In genomic region chr1:179169616-179170467, GRCh38 we compare ENCODE assay signal across 9 cellular contexts. TPM values are rescaled to one million over a fixed set of nuclear protein-coding genes. Genes with fewer than 3 reads are reported as not detected.
A peak's percentile ranks its signal among the peaks of the same experiment; 100 is the strongest.
DNase-seq lines count a peak whose midpoint lies in the region; ATAC-seq, FAIRE-seq and TF ChIP-seq lines count a peak whose summit lies in the region.
"Had no signal": no experiment of that assay in that cellular context is flagged by ENCODE, and none has a peak within 500 bp of the region (broad histone marks: within the 10 kb centered on the region; RNA-seq: fewer than 3 reads in every experiment).

No MANE protein-coding gene starts in this region.

- H2AFZ ChIP-seq in H1 (ENCODE audit: low read length): no peak overlapping the region

- no peak for FAIRE-seq in H1 (lab: Jason Lieb, UNC)

- H3K4me3 ChIP-seq in H1 (ENCODE audit: extremely low read depth in 1 of 4, insufficient read depth in 2 of 4, low read depth in 3 of 4, low read length in 4 of 4) (no peak overlapping the region), BE2C (ENCODE audit: low read depth, low read length) (no peak overlapping the region)

- no peak overlapping the region for H4K91ac ChIP-seq in H1 (replicated peaks; ENCODE audit: insufficient read length, low read length)

- H2BK12ac ChIP-seq in H1 (ENCODE audit: low read depth, low read length): 0 out of 2 replicates have a peak overlapping the region, but pooled peaks have one; percentile 50

- POLR2A ChIA-PET in H1 (lab: Charles Lee; ENCODE audit: partially characterized antibody): interaction anchor here (0.6 kb wide), 1 partner anchor 37 kb away, joined by 4 read pairs; no protein-coding TSS in a partner anchor

- no peak overlapping the region for H3K4ac ChIP-seq in H1 (replicated peaks; ENCODE audit: insufficient read length, low read depth, low read length)

- H3K27ac ChIP-seq in H1 (ENCODE audit: low read depth, low read length): no peak overlapping the region

- peak overlapping the region; percentile 82; the same call in 1 of the 2 replicates for H2AK5ac ChIP-seq in H1 (ENCODE audit: low read depth, low read length)

- no peak overlapping the region for H3K14ac ChIP-seq in H1 (ENCODE audit: insufficient read length)

- H4K20me1 ChIP-seq in H1 (replicated peaks in 1 of 2; ENCODE audit: control insufficient read depth in 1 of 2, insufficient read depth in 2 of 2, low read length in 2 of 2): no peaks in the 10 kb centered on the region

- CTCF ChIA-PET in H1 (lab: Charles Lee; ENCODE audit: partially characterized antibody): interaction anchor here (0.7 to 1.2 kb wide), 2 partner anchors 11 to 278 kb away, joined by 3 to 4 read pairs; no protein-coding TSS in a partner anchor

- peaks cover 0 to 30% of the 10 kb centered on the region in 2 experiments; a peak in 2 of 4 replicates for H3K79me2 ChIP-seq in H1 (ENCODE audit: control insufficient read depth in 1 of 2, insufficient read depth in 2 of 2, low read length in 2 of 2)

- 86% methylated on average over 3 of the region's 3 CpGs; no CpG with 5 or more reads in 1 of the 2 experiments for WGBS in H1 (ENCODE audit: extremely low coverage in 1 of 2, insufficient coverage in 1 of 2, insufficient read length in 1 of 2, insufficient replicate concordance in 2 of 2, low coverage in 1 of 2, low lambda C conversion rate in 2 of 2, missing lambda C conversion rate in 1 of 2), 2 experiments

- ATAC-seq in GM18858 (IDR thresholded peaks at IDR 0.05; ENCODE audit: unreplicated experiment): no peak
- no peak for ATAC-seq in HG02884 (IDR thresholded peaks at IDR 0.05; ENCODE audit: unreplicated experiment)

- H4K5ac ChIP-seq in H1 (ENCODE audit: insufficient read length, low read depth, low read length): no peak overlapping the region

- H3K4me2 ChIP-seq in H1 (ENCODE audit: insufficient read depth in 1 of 2, low read depth in 2 of 2, low read length in 2 of 2): no peak overlapping the region

- TF ChIP-seq EP300 in H1 (IDR thresholded peaks at IDR 0.05; ENCODE audit: borderline replicate concordance in 1 of 2, low read depth in 2 of 2, low read length in 2 of 2): no peak

- no peak for TF ChIP-seq RAD21 in H1 (IDR thresholded peaks at IDR 0.05 in 1 of 2, conservative IDR thresholded peaks at IDR 0.05 in 1 of 2; ENCODE audit: low read depth in 2 of 2, low read length in 2 of 2)

- no peak for TF ChIP-seq POLR2A in H1 (IDR thresholded peaks at IDR 0.05; ENCODE audit: control extremely low read depth in 1 of 2, low read depth in 2 of 2, low read length in 2 of 2)

- H3K9ac ChIP-seq in H1 (replicated peaks in 1 of 4; ENCODE audit: extremely low read depth in 1 of 4, low read depth in 3 of 4, low read length in 3 of 4): no peak overlapping the region

- DNase-seq in GM03348 (ENCODE audit: low spot score) (peak; percentile 56), NCI-H524 treated with DMSO at 0.1 percent for 48 hours (lab: John Stamatoyannopoulos, UW) (peak; percentile 44), H1 (ENCODE audit: low read depth in 1 of 2, low spot score in 2 of 2) (no peak), renal cortical epithelial cell (ENCODE audit: low read depth) (peak; percentile 48), BE2C (no peak)
- no peak for DNase-seq in activated effector memory CD4-positive, alpha-beta T cell treated with Interleukin-2 at 50 U/mL for 16 hours
- DNase-seq: cerebellar nuclear complex had no signal

- H3K36me3 ChIP-seq in H1 (ENCODE audit: control insufficient read depth in 2 of 4, insufficient read depth in 4 of 4, low read length in 3 of 4): no peaks in the 10 kb centered on the region
- no peaks in the 10 kb centered on the region for H3K36me3 ChIP-seq in BE2C

- H3K9me3 ChIP-seq in H1 (ENCODE audit: insufficient read depth in 2 of 2, low read depth in 1 of 2, low read length in 1 of 2) (no peaks in the 10 kb centered on the region), BE2C (no peaks in the 10 kb centered on the region)

- H3K23ac ChIP-seq in H1 (ENCODE audit: insufficient read length): no peak overlapping the region

- H3K23me2 ChIP-seq in H1 (ENCODE audit: low read depth, low read length): no peaks in the 10 kb centered on the region

- peak overlapping the region; percentile 71; the same call in 1 of the 2 replicates for H2BK5ac ChIP-seq in H1 (ENCODE audit: low read depth, low read length)

- no peak overlapping the region for H3K18ac ChIP-seq in H1 (ENCODE audit: extremely low read depth, low read length)

- no peak for TF ChIP-seq CTCF in H1 (IDR thresholded peaks at IDR 0.05; ENCODE audit: control extremely low read depth in 1 of 3, insufficient read depth in 1 of 3, low read depth in 1 of 3, low read length in 3 of 3)
- no peak for TF ChIP-seq CTCF in BE2C (IDR thresholded peaks at IDR 0.05; ENCODE audit: low read depth, low read length)

- no peaks in the 10 kb centered on the region for H3K27me3 ChIP-seq in H1 (replicated peaks in 1 of 4; ENCODE audit: control insufficient read depth in 3 of 4, extremely low read depth in 1 of 4, insufficient read depth in 3 of 4, low read length in 3 of 4)
- no peaks in the 10 kb centered on the region for H3K27me3 ChIP-seq in BE2C

- no peak overlapping the region for H3K56ac ChIP-seq in H1 (replicated peaks; ENCODE audit: insufficient read length, low read depth, low read length)

- H4K8ac ChIP-seq in H1 (ENCODE audit: extremely low read depth, insufficient read depth, low read length): no peak overlapping the region

- H2BK20ac ChIP-seq in H1 (ENCODE audit: low read length): no peak overlapping the region

- H2BK120ac ChIP-seq in H1 (replicated peaks; ENCODE audit: low read depth, low read length): no peak overlapping the region

- H3K4me1 ChIP-seq in H1 (replicated peaks in 1 of 4; ENCODE audit: control insufficient read depth in 3 of 4, insufficient read depth in 4 of 4, low read length in 3 of 4): peaks cover 0 to 2% (median 0%) of the 10 kb centered on the region in 4 experiments; a peak in 1 of 7 replicates
- H3K4me1 ChIP-seq in BE2C: peaks cover 4% of the 10 kb centered on the region

- H2BK15ac ChIP-seq in H1 (ENCODE audit: low read length): no peak overlapping the region

- peaks cover 4% of the 10 kb centered on the region; the same call in 1 of the 2 replicates for H3K79me1 ChIP-seq in H1 (ENCODE audit: low read depth, low read length)

TF ChIP-seq in H1, 55 proteins besides CTCF, POLR2A, EP300 and RAD21:
- TF ChIP-seq ASH2L (IDR thresholded peaks at IDR 0.05; ENCODE audit: low read length) (no peak), NANOG (IDR thresholded peaks at IDR 0.05; ENCODE audit: insufficient read depth, low read depth, low read length, poor library complexity, severe bottlenecking) (no peak), KDM4A (IDR thresholded peaks at IDR 0.05; ENCODE audit: low read depth, low read length, severe bottlenecking) (no peak), RXRA (IDR thresholded peaks at IDR 0.05; ENCODE audit: insufficient read depth, low read depth, low read length) (no peak), BCL11A (IDR thresholded peaks at IDR 0.05; ENCODE audit: low read depth in 2 of 2, low read length in 2 of 2) (no peak), CBX8 (IDR thresholded peaks at IDR 0.05; ENCODE audit: borderline replicate concordance, low read depth, low read length) (no peak), BACH1 (IDR thresholded peaks at IDR 0.05; ENCODE audit: low read length) (no peak), NRF1 (IDR thresholded peaks at IDR 0.05; ENCODE audit: low read depth, low read length) (no peak), TCF12 (IDR thresholded peaks at IDR 0.05; ENCODE audit: low read depth, low read length) (no peak), EZH2 (IDR thresholded peaks at IDR 0.05; ENCODE audit: low read depth, low read length, severe bottlenecking) (no peak), SP4 (IDR thresholded peaks at IDR 0.05; ENCODE audit: low read length) (no peak)

RNA-seq across cellular contexts. Expression of gene ABL2, which starts 59.6 kb away (rescaled TPM):
- 17.8 and 19.1 TPM in 2 replicates for total RNA-seq in H1 (2021; fragmentation: NEBNext Ultra II Directional; extraction: Animal tissue kit (Norgen Biotek cat#: 25700))
- 4.0 and 4.5 TPM in 2 replicates for polyA plus RNA-seq in H1 (2011; rRNA removed)
- 5.2 TPM for polyA plus RNA-seq in H1 (2011; cell fraction: cytosol; rRNA removed)
- polyA plus RNA-seq in H1 (2011; cell fraction: nucleus; rRNA removed): 7.6 TPM
- 5.5 to 6.4 TPM (median 6.0 TPM) in 4 replicates for polyA plus RNA-seq in H1 (2012, experiment 1 of 2)
- polyA plus RNA-seq in H1 (2012, experiment 2 of 2): 0.45 TPM
- 5.2 TPM for polyA plus RNA-seq in H1 (2013, experiment 1 of 2)
- 4.9 TPM for polyA plus RNA-seq in H1 (2013, experiment 2 of 2)
- 29.2 and 36.5 TPM in 2 replicates for polyA minus RNA-seq in H1 (2011; rRNA and poly(A)+ RNA removed)
- 15.9 TPM for polyA minus RNA-seq in H1 (2011; cell fraction: cytosol; rRNA and poly(A)+ RNA removed)
- 19.1 TPM for polyA minus RNA-seq in H1 (2011; cell fraction: nucleus; rRNA and poly(A)+ RNA removed)
- 44.6 and 52.2 TPM in 2 replicates for total RNA-seq in renal cortical epithelial cell
- polyA plus RNA-seq in BE2C (2012; ENCODE audit: insufficient read depth, insufficient read length, low read depth): 8.7 TPM

Comparison
In these comparisons a context has a peak if more than half of its experiments do, and no peak if none do; other contexts are left out.
1. DNase-seq: peak in GM03348 (single experiment), NCI-H524 treated with DMSO at 0.1 percent for 48 hours (single experiment) and renal cortical epithelial cell (single experiment); none in H1 (0 of 2), activated effector memory CD4-positive, alpha-beta T cell treated with Interleukin-2 at 50 U/mL for 16 hours (single experiment) and BE2C (single experiment).